1 cellular context compared by ENCODE assay signal in the genomic region with DNA sequence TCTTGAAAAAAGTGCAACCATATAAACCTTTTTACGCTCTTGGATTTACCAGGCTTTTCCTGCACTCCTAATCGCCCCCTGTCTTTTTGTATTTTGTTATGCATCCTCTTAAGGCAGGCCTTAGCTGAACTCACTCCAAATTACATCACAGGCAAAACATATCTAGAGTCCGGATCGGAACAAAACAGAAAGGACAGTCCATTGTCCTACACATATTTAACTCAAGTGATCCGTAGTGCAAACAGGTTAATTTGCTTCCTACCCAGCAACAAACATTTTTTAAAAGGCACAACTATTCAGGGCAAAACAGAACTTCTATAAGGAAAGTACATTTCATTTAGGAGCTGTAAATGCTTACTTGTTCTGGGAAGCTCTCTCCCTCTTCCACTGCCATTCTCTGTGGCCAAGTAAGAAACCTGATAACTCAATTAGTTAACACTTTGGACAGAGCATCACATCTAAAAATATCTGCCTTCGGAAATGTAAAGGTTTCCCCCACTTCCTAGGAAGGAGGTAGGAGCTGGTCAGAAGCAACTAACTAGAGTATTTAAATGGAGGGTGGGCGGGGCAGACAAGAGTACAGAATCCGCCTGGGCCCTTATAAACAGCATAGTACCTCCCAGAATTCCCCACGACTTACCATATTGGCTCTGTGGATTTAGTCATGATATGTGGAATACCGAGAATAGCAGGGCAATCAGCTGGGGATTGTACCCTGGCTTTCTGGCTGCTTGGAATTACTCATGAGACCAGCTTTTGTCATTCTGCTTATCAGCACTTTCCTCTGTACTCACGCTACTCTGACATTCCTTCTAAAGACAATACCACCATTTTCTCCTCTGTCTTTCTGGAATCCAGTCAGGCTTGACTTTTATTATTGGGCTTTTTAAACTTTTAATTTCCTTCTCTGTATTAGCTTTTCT.
A peak's percentile ranks its signal among the peaks of the same experiment; 100 is the strongest.
TF ChIP-seq lines count a peak whose summit lies in the region.

No MANE protein-coding gene starts in this region.

TF ChIP-seq in K562, 482 proteins besides CTCF, POLR2A, EP300 and RAD21 (continued from another document and continues in another):
- no peak for TF ChIP-seq ETS1 (conservative IDR thresholded peaks at IDR 0.05; ENCODE audit: control insufficient read depth, low read depth, low read length)
- TF ChIP-seq SLC30A9 (CRISPR knock-in tag; IDR thresholded peaks at IDR 0.05): no peak
- no peak for TF ChIP-seq KDM2B (CRISPR knock-in tag; IDR thresholded peaks at IDR 0.05)
- TF ChIP-seq NBN (IDR thresholded peaks at IDR 0.05; ENCODE audit: low read depth): peak; percentile 72
- TF ChIP-seq YY1 (IDR thresholded peaks at IDR 0.05; ENCODE audit: borderline replicate concordance in 1 of 3, control insufficient read depth in 1 of 3, extremely low read depth in 1 of 3, insufficient read depth in 3 of 3, insufficient read length in 1 of 3, insufficient replicate concordance in 2 of 3, low read depth in 1 of 3, low read length in 2 of 3): peak in 1 of 3 experiments; percentile 41
- TF ChIP-seq MBD2 (IDR thresholded peaks at IDR 0.05; ENCODE audit: borderline replicate concordance, low read depth): peak; percentile 24; the same call in 1 of the 2 replicates
- TF ChIP-seq TGIF2 (CRISPR knock-in tag; IDR thresholded peaks at IDR 0.05): no peak
- 0 out of 2 replicates have a peak, but pooled peaks have one; percentile 54 for TF ChIP-seq SMAD4 (CRISPR knock-in tag; conservative IDR thresholded peaks at IDR 0.05)
- peak; percentile 25; the same call in 1 of the 2 replicates for TF ChIP-seq ZSCAN32 (CRISPR knock-in tag; IDR thresholded peaks at IDR 0.05)
- no peak for TF ChIP-seq SMAD2 (IDR thresholded peaks at IDR 0.05; ENCODE audit: low read depth, low read length)
- TF ChIP-seq MAFK (IDR thresholded peaks at IDR 0.05; ENCODE audit: low read length): peak; percentile 88
- peak; percentile 75 for TF ChIP-seq BRD9 (IDR thresholded peaks at IDR 0.05; ENCODE audit: low read depth, partially characterized antibody)
- TF ChIP-seq TCF3 (CRISPR knock-in tag; IDR thresholded peaks at IDR 0.05): no peak
- TF ChIP-seq ZNF584 (CRISPR knock-in tag; IDR thresholded peaks at IDR 0.05; ENCODE audit: low read depth): peak; percentile 79; the same call in 1 of the 2 replicates
- TF ChIP-seq SREBF1 (IDR thresholded peaks at IDR 0.05; ENCODE audit: borderline replicate concordance, low read depth, low read length): no peak
- TF ChIP-seq ZNF282 (CRISPR knock-in tag; IDR thresholded peaks at IDR 0.05): no peak
- no peak for TF ChIP-seq FOXO4 (CRISPR knock-in tag; IDR thresholded peaks at IDR 0.05)
- peak in 1 of 2 experiments; percentile 23 for TF ChIP-seq AFF1 (IDR thresholded peaks at IDR 0.05; ENCODE audit: low read depth in 1 of 2, partially characterized antibody in 2 of 2)
- TF ChIP-seq DPF2 (IDR thresholded peaks at IDR 0.05): no peak; the same call in 1 of the 2 replicates
- peak; percentile 51 to 98 for TF ChIP-seq MLLT1 (IDR thresholded peaks at IDR 0.05)
- TF ChIP-seq KLF10 (CRISPR knock-in tag; IDR thresholded peaks at IDR 0.05): no peak
- TF ChIP-seq E2F3 (CRISPR knock-in tag; IDR thresholded peaks at IDR 0.05): peak; percentile 17
- TF ChIP-seq, protein P1, sequence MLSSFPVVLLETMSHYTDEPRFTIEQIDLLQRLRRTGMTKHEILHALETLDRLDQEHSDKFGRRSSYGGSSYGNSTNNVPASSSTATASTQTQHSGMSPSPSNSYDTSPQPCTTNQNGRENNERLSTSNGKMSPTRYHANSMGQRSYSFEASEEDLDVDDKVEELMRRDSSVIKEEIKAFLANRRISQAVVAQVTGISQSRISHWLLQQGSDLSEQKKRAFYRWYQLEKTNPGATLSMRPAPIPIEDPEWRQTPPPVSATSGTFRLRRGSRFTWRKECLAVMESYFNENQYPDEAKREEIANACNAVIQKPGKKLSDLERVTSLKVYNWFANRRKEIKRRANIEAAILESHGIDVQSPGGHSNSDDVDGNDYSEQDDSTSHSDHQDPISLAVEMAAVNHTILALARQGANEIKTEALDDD (IDR thresholded peaks at IDR 0.05): peak; percentile 97
- TF ChIP-seq SMARCC2 (IDR thresholded peaks at IDR 0.05; ENCODE audit: low read depth): 0 out of 2 replicates have a peak, but pooled peaks have one; percentile 6
- peak; percentile 61 for TF ChIP-seq ZFX (CRISPR knock-in tag; IDR thresholded peaks at IDR 0.05)
- peak; percentile 35 to 71; a peak in 1 of 4 replicates for TF ChIP-seq ZMIZ1 (IDR thresholded peaks at IDR 0.05; ENCODE audit: low read depth in 2 of 2, low read length in 2 of 2)
- TF ChIP-seq SP1 (CRISPR knock-in tag; IDR thresholded peaks at IDR 0.05): peak; percentile 57
- TF ChIP-seq NUFIP1 (IDR thresholded peaks at IDR 0.05; ENCODE audit: partially characterized antibody): no peak
- TF ChIP-seq, protein P2, sequence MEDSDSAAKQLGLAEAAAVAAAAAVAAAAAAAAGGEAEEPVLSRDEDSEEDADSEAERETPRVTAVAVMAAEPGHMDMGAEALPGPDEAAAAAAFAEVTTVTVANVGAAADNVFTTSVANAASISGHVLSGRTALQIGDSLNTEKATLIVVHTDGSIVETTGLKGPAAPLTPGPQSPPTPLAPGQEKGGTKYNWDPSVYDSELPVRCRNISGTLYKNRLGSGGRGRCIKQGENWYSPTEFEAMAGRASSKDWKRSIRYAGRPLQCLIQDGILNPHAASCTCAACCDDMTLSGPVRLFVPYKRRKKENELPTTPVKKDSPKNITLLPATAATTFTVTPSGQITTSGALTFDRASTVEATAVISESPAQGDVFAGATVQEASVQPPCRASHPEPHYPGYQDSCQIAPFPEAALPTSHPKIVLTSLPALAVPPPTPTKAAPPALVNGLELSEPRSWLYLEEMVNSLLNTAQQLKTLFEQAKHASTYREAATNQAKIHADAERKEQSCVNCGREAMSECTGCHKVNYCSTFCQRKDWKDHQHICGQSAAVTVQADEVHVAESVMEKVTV (CRISPR knock-in tag; IDR thresholded peaks at IDR 0.05): no peak; the same call in 1 of the 2 replicates
- TF ChIP-seq ZNF717 (CRISPR knock-in tag; IDR thresholded peaks at IDR 0.05): no peak
- TF ChIP-seq FOXK1 (CRISPR knock-in tag; IDR thresholded peaks at IDR 0.05; ENCODE audit: borderline replicate concordance): no peak
- TF ChIP-seq HIVEP1 (CRISPR knock-in tag; IDR thresholded peaks at IDR 0.05): 0 out of 2 replicates have a peak, but pooled peaks have one; percentile 45
- peak; percentile 14; the same call in 1 of the 2 replicates for TF ChIP-seq PYGO2 (tag; IDR thresholded peaks at IDR 0.05)
- TF ChIP-seq ZNF239 (CRISPR knock-in tag; IDR thresholded peaks at IDR 0.05): 0 out of 2 replicates have a peak, but pooled peaks have one; percentile 49
- TF ChIP-seq DIDO1 (tag; IDR thresholded peaks at IDR 0.05; ENCODE audit: low read depth): peak; percentile 46; the same call in 1 of the 2 replicates
- peak; percentile 42; the same call in 1 of the 2 replicates for TF ChIP-seq JUND (IDR thresholded peaks at IDR 0.05; ENCODE audit: borderline replicate concordance, low read depth, low read length)
- peak; percentile 58; the same call in 2 of the 3 replicates for TF ChIP-seq JUND (tag; IDR thresholded peaks at IDR 0.05; ENCODE audit: borderline replicate concordance, low read depth, low read length)
- no peak for TF ChIP-seq NR0B1 (IDR thresholded peaks at IDR 0.05; ENCODE audit: partially characterized antibody)
- TF ChIP-seq NFXL1 (CRISPR knock-in tag; IDR thresholded peaks at IDR 0.05): no peak
